Comparison of ENCODE assay signal across 26 cellular contexts in the genomic region with DNA sequence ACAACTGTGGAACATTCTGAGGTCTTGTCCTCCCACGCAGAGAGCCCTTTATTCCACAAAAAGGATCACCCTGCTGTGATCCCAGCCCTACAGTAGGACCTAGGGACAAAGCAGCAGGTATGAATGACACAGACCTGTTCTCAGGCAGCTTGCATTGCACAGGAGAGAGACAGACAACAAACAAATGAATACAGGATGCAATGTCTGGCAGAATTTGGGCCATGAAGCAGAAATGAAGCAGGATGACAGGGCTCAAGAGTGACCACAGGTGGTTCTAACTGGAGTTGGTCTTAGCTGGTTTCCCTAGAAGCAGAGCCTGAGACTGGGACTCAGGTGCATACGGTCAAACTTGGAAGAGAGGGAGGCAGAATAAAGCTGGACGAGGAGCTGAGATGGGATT.
"Had no signal": no experiment of that assay in that cellular context is flagged by ENCODE, and none has a peak within 500 bp of the region (broad histone marks: within the 10 kb centered on the region; RNA-seq: fewer than 3 reads in every experiment).

No MANE protein-coding gene starts in this region.

- H3K9me3 Mint-ChIP-seq: mesothelial cell of epicardium, nephron had no signal

- H3K27me3 ChIP-seq: esophagus squamous epithelium, ovary, sigmoid colon, thyroid gland had no signal

- H3K4me3 Mint-ChIP-seq: memory B cell; mesothelial cell of epicardium; naive thymus-derived CD4-positive, alpha-beta T cell; nephron; stimulated activated effector memory CD8-positive, alpha-beta T cell treated with anti-CD3 and anti-CD28 coated beads, Interleukin-12 subunit alpha, Interleukin-12 subunit beta, amount 100 ng/mL, for 72 hours had no signal

- H3K36me3 Mint-ChIP-seq: memory B cell; mesothelial cell of epicardium; naive thymus-derived CD4-positive, alpha-beta T cell had no signal

- ATAC-seq: left lobe of liver; naive thymus-derived CD4-positive, alpha-beta T cell; psoas muscle; right cardiac atrium; stimulated activated effector memory CD8-positive, alpha-beta T cell treated with anti-CD3 and anti-CD28 coated beads, Interleukin-12 subunit alpha, Interleukin-12 subunit beta, amount 100 ng/mL, for 72 hours had no signal

- H3K4me1 ChIP-seq: esophagus squamous epithelium, psoas muscle, sigmoid colon, stomach, thyroid gland had no signal

- H3K27ac ChIP-seq: coronary artery, esophagus squamous epithelium, ovary, psoas muscle, sigmoid colon, stomach, thyroid gland had no signal

- H3K36me3 ChIP-seq: esophagus squamous epithelium, ovary, sigmoid colon, stomach, thyroid gland had no signal

- H3K4me3 ChIP-seq: coronary artery, esophagus squamous epithelium, lung, ovary, psoas muscle, sigmoid colon, stomach, thyroid gland had no signal

- H3K27ac Mint-ChIP-seq: memory B cell; mesothelial cell of epicardium; naive thymus-derived CD4-positive, alpha-beta T cell; nephron; stimulated activated effector memory CD8-positive, alpha-beta T cell treated with anti-CD3 and anti-CD28 coated beads, Interleukin-12 subunit alpha, Interleukin-12 subunit beta, amount 100 ng/mL, for 72 hours had no signal

- H3K4me1 Mint-ChIP-seq: memory B cell; mesothelial cell of epicardium; naive thymus-derived CD4-positive, alpha-beta T cell; nephron; stimulated activated effector memory CD8-positive, alpha-beta T cell treated with anti-CD3 and anti-CD28 coated beads, Interleukin-12 subunit alpha, Interleukin-12 subunit beta, amount 100 ng/mL, for 72 hours had no signal

- H3K9me3 ChIP-seq: esophagus squamous epithelium, ovary, psoas muscle, sigmoid colon, stomach, thyroid gland had no signal

- DNase-seq: dermis blood vessel endothelial cell; effector memory CD4-positive, alpha-beta T cell; erythroblast; esophagus squamous epithelium; hypothalamus; kidney; naive thymus-derived CD4-positive, alpha-beta T cell; occipital lobe; ovary; posterior cingulate gyrus; psoas muscle; right cardiac atrium; sigmoid colon; stimulated activated CD4-positive, alpha-beta T cell treated with anti-CD3 and anti-CD28 coated beads, Interleukin-2, amount 100 ng/mL, for 24 hours; stimulated activated CD4-positive, alpha-beta T cell treated with anti-CD3 and anti-CD28 coated beads, Interleukin-4, amount 100 ng/mL, for 24 hours; stimulated activated naive CD4-positive, alpha-beta T cell treated with Interleukin-2 at 50 U/mL for 16 hours; stomach; thyroid gland; trophoblast cell had no signal
